8 cellular contexts compared by ENCODE assay signal in genomic region chr18:34222396-34223163, GRCh38. TPM values are rescaled to one million over a fixed set of nuclear protein-coding genes. Genes with fewer than 3 reads are reported as not detected.
A peak's percentile ranks its signal among the peaks of the same experiment; 100 is the strongest.
DNase-seq lines count a peak whose midpoint lies in the region; ATAC-seq and TF ChIP-seq lines count a peak whose summit lies in the region.

No MANE protein-coding gene starts in this region.

- H3K27me3 ChIP-seq in BE2C (no peaks in the 10 kb centered on the region), muscle layer of colon (ENCODE audit: control insufficient read depth in 1 of 2, insufficient read depth in 2 of 2, low read length in 2 of 2) (peaks cover 15 to 30% of the 10 kb centered on the region in 2 donors)

- no peak overlapping the region for H3K9ac ChIP-seq in muscle layer of colon (ENCODE audit: low read length)

- peaks cover 4% of the 10 kb centered on the region for H3K36me3 ChIP-seq in BE2C
- H3K36me3 ChIP-seq in muscle layer of colon (ENCODE audit: insufficient read depth, low read length) = no peaks in the 10 kb centered on the region

- no peak for TF ChIP-seq CTCF in BE2C (IDR thresholded peaks at IDR 0.05; ENCODE audit: low read depth, low read length)
- no peak for TF ChIP-seq CTCF in epithelial cell of esophagus (IDR thresholded peaks at IDR 0.05; ENCODE audit: insufficient read depth, low read depth, low read length, missing control alignments)

- no peak overlapping the region for H3K27ac ChIP-seq in muscle layer of colon (ENCODE audit: low read depth, low read length)

- H3K4me1 ChIP-seq in BE2C = no peaks in the 10 kb centered on the region
- H3K4me1 ChIP-seq in muscle layer of colon (ENCODE audit: insufficient read depth, low read length) = peaks cover 10% of the 10 kb centered on the region

- peak; percentile 57 for DNase-seq in BE2C
- DNase-seq in NCI-H82 (lab: John Stamatoyannopoulos, UW) = peak; percentile 86
- peak; percentile 25 for DNase-seq in epithelial cell of esophagus (ENCODE audit: low read depth)
- DNase-seq in HCEC 1CT = no peak

- ATAC-seq in HG02571 (IDR thresholded peaks at IDR 0.05; ENCODE audit: unreplicated experiment) = peak; percentile 58
- no peak for ATAC-seq in GM18519 (IDR thresholded peaks at IDR 0.05; ENCODE audit: low FRiP score, unreplicated experiment)
- ATAC-seq in HG02938 (IDR thresholded peaks at IDR 0.05; ENCODE audit: unreplicated experiment) = no peak

- H3K9me3 ChIP-seq in BE2C (no peaks in the 10 kb centered on the region), muscle layer of colon (ENCODE audit: low read length) (no peaks in the 10 kb centered on the region)

- H3K4me3 ChIP-seq in BE2C (ENCODE audit: low read depth, low read length) = peak overlapping the region; percentile 87
- H3K4me3 ChIP-seq in epithelial cell of esophagus (ENCODE audit: low read length) = peak overlapping the region; percentile 18
- H3K4me3 ChIP-seq in muscle layer of colon (ENCODE audit: low read depth in 1 of 2, low read length in 2 of 2) = peak overlapping the region; percentile 44 to 73

RNA-seq across cellular contexts. Expression of gene NOL4, which starts 2.1 kb away (rescaled TPM):
- 7.3 TPM for polyA plus RNA-seq in BE2C (2012; ENCODE audit: insufficient read depth, insufficient read length, low read depth)

Comparison
In these comparisons a context has a peak if more than half of its experiments do, and no peak if none do; other contexts are left out.
1. H3K4me3 ChIP-seq: peak in every context shown above with its lines; median percentile 87 in BE2C; 58 in muscle layer of colon; 18 in epithelial cell of esophagus.